1 cellular context compared by ENCODE assay signal in genomic region chr17:40326014-40326831, GRCh38.
TF ChIP-seq lines count a peak whose summit lies in the region.

No MANE protein-coding gene starts in this region.

TF ChIP-seq in HepG2, 621 proteins besides CTCF, POLR2A, EP300 and RAD21 (continued from another document and continues in another):
- no peak for TF ChIP-seq ZNF280D (CRISPR knock-in tag; IDR thresholded peaks at IDR 0.05)
- TF ChIP-seq NCOA1 (CRISPR knock-in tag; IDR thresholded peaks at IDR 0.05): no peak
- TF ChIP-seq THAP9 (CRISPR knock-in tag; IDR thresholded peaks at IDR 0.05; ENCODE audit: borderline replicate concordance): no peak; the same call in 1 of the 2 replicates
- TF ChIP-seq NR2F1 (CRISPR knock-in tag; IDR thresholded peaks at IDR 0.05): peak; percentile 91
- TF ChIP-seq HNF4G (IDR thresholded peaks at IDR 0.05; ENCODE audit: borderline replicate concordance, low read depth, low read length): peak; percentile 46; the same call in 1 of the 2 replicates
- no peak; the same call in 1 of the 2 replicates for TF ChIP-seq HNF4G (CRISPR knock-in tag; IDR thresholded peaks at IDR 0.05; ENCODE audit: borderline replicate concordance, low read depth)
- TF ChIP-seq ZZZ3 (CRISPR knock-in tag; IDR thresholded peaks at IDR 0.05; ENCODE audit: borderline replicate concordance): no peak
- 0 out of 2 replicates have a peak, but pooled peaks have one; percentile 53 for TF ChIP-seq ZNF709 (CRISPR knock-in tag; IDR thresholded peaks at IDR 0.05)
- TF ChIP-seq ELF3 (CRISPR knock-in tag; IDR thresholded peaks at IDR 0.05): no peak
- no peak for TF ChIP-seq ZNF12 (CRISPR knock-in tag; IDR thresholded peaks at IDR 0.05)
- 0 out of 2 replicates have a peak, but pooled peaks have one; percentile 52 for TF ChIP-seq HBP1 (CRISPR knock-in tag; IDR thresholded peaks at IDR 0.05; ENCODE audit: low read depth)
- peak; percentile 64 for TF ChIP-seq ARID5B (CRISPR knock-in tag; IDR thresholded peaks at IDR 0.05)
- TF ChIP-seq HHEX (CRISPR knock-in tag; IDR thresholded peaks at IDR 0.05): peak; percentile 88
- no peak for TF ChIP-seq ZSCAN25 (CRISPR knock-in tag; IDR thresholded peaks at IDR 0.05)
- no peak for TF ChIP-seq GPBP1L1 (CRISPR knock-in tag; IDR thresholded peaks at IDR 0.05)
- TF ChIP-seq ZNF556 (CRISPR knock-in tag; IDR thresholded peaks at IDR 0.05; ENCODE audit: borderline replicate concordance): no peak
- no peak for TF ChIP-seq KAT2B (IDR thresholded peaks at IDR 0.05; ENCODE audit: borderline replicate concordance, low read depth, low read length)
- no peak for TF ChIP-seq CBFB (CRISPR knock-in tag; IDR thresholded peaks at IDR 0.05)
- no peak for TF ChIP-seq E2F5 (CRISPR knock-in tag; conservative IDR thresholded peaks at IDR 0.05)
- TF ChIP-seq ZNF557 (CRISPR knock-in tag; IDR thresholded peaks at IDR 0.05): no peak
- peak; percentile 47; the same call in 1 of the 2 replicates for TF ChIP-seq PPARG (CRISPR knock-in tag; conservative IDR thresholded peaks at IDR 0.05)
- TF ChIP-seq MBNL3 (CRISPR knock-in tag; conservative IDR thresholded peaks at IDR 0.05): no peak
- TF ChIP-seq SALL1 (CRISPR knock-in tag; IDR thresholded peaks at IDR 0.05): peak; percentile 33; the same call in 1 of the 2 replicates
- no peak for TF ChIP-seq CREB1 (IDR thresholded peaks at IDR 0.05)
- no peak for TF ChIP-seq CREB1 (CRISPR knock-in tag; IDR thresholded peaks at IDR 0.05)
- TF ChIP-seq SMAD1 (CRISPR knock-in tag; IDR thresholded peaks at IDR 0.05; ENCODE audit: borderline replicate concordance, low read depth): 0 out of 2 replicates have a peak, but pooled peaks have one; percentile 47
- TF ChIP-seq RCOR2 (CRISPR knock-in tag; IDR thresholded peaks at IDR 0.05): peak; percentile 84; the same call in 1 of the 2 replicates
- TF ChIP-seq ELF4 (CRISPR knock-in tag; IDR thresholded peaks at IDR 0.05; ENCODE audit: borderline replicate concordance): no peak
- TF ChIP-seq ARNTL (CRISPR knock-in tag; IDR thresholded peaks at IDR 0.05): no peak
- TF ChIP-seq CREM (IDR thresholded peaks at IDR 0.05): no peak
- no peak for TF ChIP-seq CREM (CRISPR knock-in tag; IDR thresholded peaks at IDR 0.05)
- no peak for TF ChIP-seq ZNF614 (CRISPR knock-in tag; IDR thresholded peaks at IDR 0.05; ENCODE audit: borderline replicate concordance)
- TF ChIP-seq FOSL2 (CRISPR knock-in tag; IDR thresholded peaks at IDR 0.05): peak; percentile 34
- TF ChIP-seq PLSCR1 (CRISPR knock-in tag; IDR thresholded peaks at IDR 0.05; ENCODE audit: borderline replicate concordance): no peak
- TF ChIP-seq ATRX (CRISPR knock-in tag; IDR thresholded peaks at IDR 0.05; ENCODE audit: borderline replicate concordance): no peak
- TF ChIP-seq TCF7L2 (IDR thresholded peaks at IDR 0.05; ENCODE audit: low read depth, low read length): no peak
- 0 out of 2 replicates have a peak, but pooled peaks have one; percentile 75 for TF ChIP-seq ZNF878 (CRISPR knock-in tag; IDR thresholded peaks at IDR 0.05)
- TF ChIP-seq SOX13 (IDR thresholded peaks at IDR 0.05): no peak
- peak in 1 of 2 experiments; percentile 21; a peak in 1 of 4 replicates for TF ChIP-seq SOX13 (CRISPR knock-in tag; conservative IDR thresholded peaks at IDR 0.05 in 1 of 2, IDR thresholded peaks at IDR 0.05 in 1 of 2)
- no peak for TF ChIP-seq ZNF205 (CRISPR knock-in tag; IDR thresholded peaks at IDR 0.05)
- 0 out of 2 replicates have a peak, but pooled peaks have one; percentile 20 for TF ChIP-seq PHF21A (CRISPR knock-in tag; IDR thresholded peaks at IDR 0.05)
- TF ChIP-seq IRF2 (CRISPR knock-in tag; IDR thresholded peaks at IDR 0.05): peak; percentile 10; the same call in 1 of the 2 replicates
- TF ChIP-seq FOXP1 (IDR thresholded peaks at IDR 0.05): no peak
- TF ChIP-seq FOXP1 (CRISPR knock-in tag; IDR thresholded peaks at IDR 0.05): 0 out of 2 replicates have a peak, but pooled peaks have one; percentile 59
- no peak for TF ChIP-seq ATF7 (IDR thresholded peaks at IDR 0.05)
- TF ChIP-seq ATF7 (CRISPR knock-in tag; IDR thresholded peaks at IDR 0.05): 0 out of 2 replicates have a peak, but pooled peaks have one; percentile 45
- no peak for TF ChIP-seq ZC3H13 (CRISPR knock-in tag; IDR thresholded peaks at IDR 0.05)
- TF ChIP-seq ZMYM4 (CRISPR knock-in tag; IDR thresholded peaks at IDR 0.05): no peak
- peak; percentile 63; the same call in 1 of the 2 replicates for TF ChIP-seq HNF4A (CRISPR knock-in tag; IDR thresholded peaks at IDR 0.05)
- TF ChIP-seq ZNF207 (IDR thresholded peaks at IDR 0.05; ENCODE audit: borderline replicate concordance): no peak
- no peak for TF ChIP-seq ZNF329 (CRISPR knock-in tag; IDR thresholded peaks at IDR 0.05; ENCODE audit: low read depth)
- no peak for TF ChIP-seq ZNF703 (CRISPR knock-in tag; IDR thresholded peaks at IDR 0.05; ENCODE audit: borderline replicate concordance)
- TF ChIP-seq SRSF9 (IDR thresholded peaks at IDR 0.05; ENCODE audit: borderline replicate concordance, insufficient read depth, low read depth, low read length, poor library complexity, severe bottlenecking): no peak
- TF ChIP-seq RARA (CRISPR knock-in tag; IDR thresholded peaks at IDR 0.05): peak; percentile 98
- TF ChIP-seq DDIT3 (CRISPR knock-in tag; IDR thresholded peaks at IDR 0.05): no peak
- TF ChIP-seq ZNF296 (CRISPR knock-in tag; conservative IDR thresholded peaks at IDR 0.05): no peak
- TF ChIP-seq ISL2 (CRISPR knock-in tag; IDR thresholded peaks at IDR 0.05): no peak
- no peak; the same call in 1 of the 2 replicates for TF ChIP-seq TBX3 (IDR thresholded peaks at IDR 0.05; ENCODE audit: borderline replicate concordance)
- TF ChIP-seq MIER3 (CRISPR knock-in tag; IDR thresholded peaks at IDR 0.05; ENCODE audit: borderline replicate concordance): no peak; the same call in 1 of the 2 replicates
- peak; percentile 98 for TF ChIP-seq BCL6 (CRISPR knock-in tag; IDR thresholded peaks at IDR 0.05)
- no peak for TF ChIP-seq ZMAT5 (CRISPR knock-in tag; IDR thresholded peaks at IDR 0.05; ENCODE audit: borderline replicate concordance, low read depth)
- no peak for TF ChIP-seq ZNF737 (CRISPR knock-in tag; IDR thresholded peaks at IDR 0.05; ENCODE audit: borderline replicate concordance)
